29 cellular contexts compared by ENCODE assay signal in genomic region chr4:128303986-128304385, GRCh38.
"Had no signal": no experiment of that assay in that cellular context is flagged by ENCODE, and none has a peak within 500 bp of the region (broad histone marks: within the 10 kb centered on the region; RNA-seq: fewer than 3 reads in every experiment).

No MANE protein-coding gene starts in this region.

- DNase-seq: activated CD4-positive, alpha-beta T cell treated with anti-CD3 and anti-CD28 coated beads for 36 hours; activated CD4-positive, CD25-positive, alpha-beta regulatory T cell; activated naive CD4-positive, alpha-beta T cell; activated T-cell treated with anti-CD3 and anti-CD28 coated beads for 4 hours; activated T-cell treated with anti-CD3 and anti-CD28 coated beads, Interleukin-2, amount 50 U/mL, for 72 hours; effector CD4-positive, alpha-beta T cell; gastrocnemius medialis; glutamatergic neuron; hippocampal formation; left cardiac atrium; midbrain; naive thymus-derived CD8-positive, alpha-beta T cell; nucleus accumbens; pancreas; retina; stimulated activated naive CD8-positive, alpha-beta T cell treated with anti-CD3 and anti-CD28 coated beads, Interleukin-15, Interleukin-2, amounts not matched to agents 100 U/mL and 50 U/mL, for 24 hours; T1000 had no signal

- H3K27me3 ChIP-seq: breast epithelium, gastrocnemius medialis, pancreas, vagina had no signal

- H3K4me1 Mint-ChIP-seq: activated CD4-positive, alpha-beta T cell treated with anti-CD3 and anti-CD28 coated beads for 36 hours; central memory CD8-positive, alpha-beta T cell had no signal

- H3K4me3 ChIP-seq: breast epithelium, gastrocnemius medialis, pancreas, prostate gland, smooth muscle cell, thoracic aorta, vagina had no signal

- H3K27ac Mint-ChIP-seq: activated CD4-positive, alpha-beta T cell treated with anti-CD3 and anti-CD28 coated beads for 36 hours; activated T-cell treated with anti-CD3 and anti-CD28 coated beads, Interleukin-2, amount 50 U/mL, for 72 hours; dendritic cell treated with granulocyte-macrophage colony-stimulating factor and Interleukin-4, amounts not matched to agents 40 ng/mL and 50 ng/mL, for 4 days; memory B cell had no signal

- H3K4me2 ChIP-seq: smooth muscle cell had no signal

- H3K4me1 ChIP-seq: breast epithelium, gastrocnemius medialis, prostate gland, vagina had no signal

- H3K9me3 Mint-ChIP-seq: activated naive CD4-positive, alpha-beta T cell treated with anti-CD3 and anti-CD28 coated beads, Interleukin-2, amount 50 U/mL, for 72 hours; activated T-cell treated with anti-CD3 and anti-CD28 coated beads, Interleukin-2, amount 50 U/mL, for 72 hours; central memory CD8-positive, alpha-beta T cell; dendritic cell treated with granulocyte-macrophage colony-stimulating factor and Interleukin-4, amounts not matched to agents 40 ng/mL and 50 ng/mL, for 4 days; memory B cell; naive thymus-derived CD8-positive, alpha-beta T cell; neural crest cell; type B pancreatic cell had no signal

- H3K27ac ChIP-seq: breast epithelium, epithelial cell of prostate, gastrocnemius medialis, pancreas, prostate gland, thoracic aorta, vagina had no signal

- H3K9me3 ChIP-seq: breast epithelium, gastrocnemius medialis, pancreas, prostate gland, thoracic aorta, vagina had no signal

- H3K4me3 Mint-ChIP-seq: activated CD4-positive, alpha-beta T cell treated with anti-CD3 and anti-CD28 coated beads for 36 hours; activated T-cell treated with anti-CD3 and anti-CD28 coated beads, Interleukin-2, amount 50 U/mL, for 72 hours; central memory CD8-positive, alpha-beta T cell; dendritic cell treated with granulocyte-macrophage colony-stimulating factor and Interleukin-4, amounts not matched to agents 40 ng/mL and 50 ng/mL, for 4 days; memory B cell; naive thymus-derived CD8-positive, alpha-beta T cell; neural crest cell; type B pancreatic cell had no signal

- H3K27me3 Mint-ChIP-seq: activated CD4-positive, alpha-beta T cell treated with anti-CD3 and anti-CD28 coated beads for 36 hours; central memory CD8-positive, alpha-beta T cell; dendritic cell treated with granulocyte-macrophage colony-stimulating factor and Interleukin-4, amounts not matched to agents 40 ng/mL and 50 ng/mL, for 4 days; memory B cell; naive thymus-derived CD8-positive, alpha-beta T cell; type B pancreatic cell had no signal

- ATAC-seq: activated CD4-positive, alpha-beta T cell treated with anti-CD3 and anti-CD28 coated beads for 36 hours; activated naive CD4-positive, alpha-beta T cell treated with anti-CD3 and anti-CD28 coated beads, Interleukin-2, amount 50 U/mL, for 72 hours; activated T-cell treated with anti-CD3 and anti-CD28 coated beads, Interleukin-2, amount 50 U/mL, for 72 hours; gastrocnemius medialis; naive thymus-derived CD8-positive, alpha-beta T cell; pancreas; stimulated activated naive CD8-positive, alpha-beta T cell treated with anti-CD3 and anti-CD28 coated beads, Interleukin-15, Interleukin-2, amounts not matched to agents 100 U/mL and 50 U/mL, for 24 hours had no signal

- H3K36me3 ChIP-seq: breast epithelium, gastrocnemius medialis, pancreas, prostate gland, thoracic aorta, vagina had no signal
